Comparison of ENCODE assay signal across 25 cellular contexts in genomic region chr5:132821350-132821749, GRCh38. TPM values are rescaled to one million over a fixed set of nuclear protein-coding genes. Genes with fewer than 3 reads are reported as not detected.
"Had no signal": no experiment of that assay in that cellular context is flagged by ENCODE, and none has a peak within 500 bp of the region (broad histone marks: within the 10 kb centered on the region; RNA-seq: fewer than 3 reads in every experiment).

No MANE protein-coding gene starts in this region.

- H3K4me3 Mint-ChIP-seq: activated B cell treated with CpG ODN at 0.5 μM for 24 hours; activated CD4-positive, alpha-beta T cell treated with anti-CD3 and anti-CD28 coated beads, Interleukin-2, amount 10 ng/mL, durations not matched to agents 24 days and 14 days; activated CD8-positive, alpha-beta T cell treated with anti-CD3 and anti-CD28 coated beads for 36 hours; activated naive CD8-positive, alpha-beta T cell treated with anti-CD3 and anti-CD28 coated beads, Interleukin-2, amount 10 ng/mL, durations not matched to agents 7 days and 5 days; activated T-helper 17 cell treated with anti-CD3 and anti-CD28 coated beads, Interleukin-2, amount 50 U/mL, for 72 hours; central memory CD8-positive, alpha-beta T cell had no signal

- H3K36me3 Mint-ChIP-seq: activated naive CD8-positive, alpha-beta T cell treated with anti-CD3 and anti-CD28 coated beads, Interleukin-2, amount 10 ng/mL, durations not matched to agents 7 days and 5 days; mesothelial cell of epicardium had no signal

- H3K27ac Mint-ChIP-seq: activated B cell treated with CpG ODN at 0.5 μM for 24 hours; activated CD4-positive, alpha-beta T cell treated with anti-CD3 and anti-CD28 coated beads, Interleukin-2, amount 10 ng/mL, durations not matched to agents 24 days and 14 days; activated CD8-positive, alpha-beta T cell treated with anti-CD3 and anti-CD28 coated beads for 36 hours; activated naive CD8-positive, alpha-beta T cell treated with anti-CD3 and anti-CD28 coated beads, Interleukin-2, amount 10 ng/mL, durations not matched to agents 7 days and 5 days; activated T-helper 17 cell treated with anti-CD3 and anti-CD28 coated beads, Interleukin-2, amount 50 U/mL, for 72 hours; nephron had no signal

- H3K36me3 ChIP-seq: brain microvascular endothelial cell had no signal

- H3K9me3 ChIP-seq: tibial nerve had no signal

- H3K9me3 Mint-ChIP-seq: activated B cell treated with CpG ODN at 0.5 μM for 24 hours; activated CD4-positive, alpha-beta T cell treated with anti-CD3 and anti-CD28 coated beads, Interleukin-2, amount 10 ng/mL, durations not matched to agents 24 days and 14 days; activated CD8-positive, alpha-beta T cell treated with anti-CD3 and anti-CD28 coated beads for 36 hours; activated naive CD8-positive, alpha-beta T cell treated with anti-CD3 and anti-CD28 coated beads, Interleukin-2, amount 10 ng/mL, durations not matched to agents 7 days and 5 days; activated T-helper 17 cell treated with anti-CD3 and anti-CD28 coated beads, Interleukin-2, amount 50 U/mL, for 72 hours; central memory CD8-positive, alpha-beta T cell; mesothelial cell of epicardium; nephron had no signal

- H3K27ac ChIP-seq: brain microvascular endothelial cell, coronary artery had no signal

- H3K27me3 ChIP-seq: brain microvascular endothelial cell had no signal

- H3K4me3 ChIP-seq: coronary artery, tibial nerve had no signal

- DNase-seq: activated B cell treated with CpG ODN at 0.5 μM for 24 hours; activated CD4-positive, alpha-beta T cell treated with anti-CD3 and anti-CD28 coated beads, Interleukin-2, amount 10 ng/mL, durations not matched to agents 24 days and 14 days; activated CD8-positive, alpha-beta T cell treated with anti-CD3 and anti-CD28 coated beads for 36 hours; activated naive CD4-positive, alpha-beta T cell; activated naive CD8-positive, alpha-beta T cell treated with anti-CD3 and anti-CD28 coated beads, Interleukin-2, amount 10 ng/mL, durations not matched to agents 7 days and 5 days; activated T-cell treated with anti-CD3 and anti-CD28 coated beads, Interleukin-2, amount 50 U/mL, for 1 hour; brain microvascular endothelial cell; erythroblast; islet precursor cell; occipital lobe; retina; stimulated activated CD4-positive, alpha-beta T cell treated with anti-CD3 and anti-CD28 coated beads, Interleukin-12 subunit alpha, Interleukin-12 subunit beta, amount 100 ng/mL, for 4 hours; stimulated activated CD4-positive, alpha-beta T cell treated with anti-CD3 and anti-CD28 coated beads, Interleukin-1b, Interleukin-23, amount 100 ng/mL, for 48 hours; stimulated activated CD8-positive, alpha-beta memory T cell treated with anti-CD3 and anti-CD28 coated beads, Interleukin-4, amount 100 ng/mL, for 48 hours; stimulated activated naive CD4-positive, alpha-beta T cell; T-helper 1 cell; T-helper 9 cell had no signal

- ATAC-seq: activated CD8-positive, alpha-beta T cell treated with anti-CD3 and anti-CD28 coated beads for 36 hours; activated T-helper 17 cell treated with anti-CD3 and anti-CD28 coated beads, Interleukin-2, amount 50 U/mL, for 72 hours had no signal

RNA-seq across cellular contexts. Expression of gene SOWAHA, which starts 8.2 kb away (rescaled TPM):
- total RNA-seq: activated B cell treated with CpG ODN at 0.5 μM for 24 hours; activated CD8-positive, alpha-beta T cell treated with anti-CD3 and anti-CD28 coated beads for 36 hours; activated naive CD8-positive, alpha-beta T cell treated with anti-CD3 and anti-CD28 coated beads, Interleukin-2, amount 10 ng/mL, durations not matched to agents 7 days and 5 days; activated T-helper 17 cell treated with anti-CD3 and anti-CD28 coated beads, Interleukin-2, amount 50 U/mL, for 72 hours; lung microvascular endothelial cell; posterior vena cava had no signal

RNA-seq across cellular contexts. Expression of gene GDF9, which starts 44.9 kb away (rescaled TPM):
- total RNA-seq: lung microvascular endothelial cell had no signal
